ENCODE assay signal across 1 cellular context in the genomic region with DNA sequence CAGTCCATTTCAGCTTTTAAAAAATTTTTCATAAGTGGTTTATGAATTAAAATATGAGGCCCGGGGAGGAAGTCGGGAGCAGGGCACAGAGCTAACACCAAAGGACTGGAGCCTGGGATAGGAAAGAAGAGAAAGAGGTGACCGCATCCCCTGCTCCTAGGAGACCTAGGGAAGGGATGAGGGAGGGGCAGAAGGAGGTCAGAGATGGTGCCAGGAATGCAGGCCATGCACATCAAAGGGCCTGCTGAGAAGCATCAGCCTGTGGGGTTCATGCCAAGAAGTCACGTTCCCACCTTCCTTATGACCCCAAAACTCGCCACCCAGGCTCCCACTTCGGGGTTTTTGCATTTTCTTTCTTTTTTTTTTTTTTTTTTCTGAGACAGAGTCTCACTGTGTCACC.
TF ChIP-seq lines count a peak whose summit lies in the region.

No MANE protein-coding gene starts in this region.

TF ChIP-seq in H1, 55 proteins besides CTCF, POLR2A, EP300 and RAD21:
- TF ChIP-seq TEAD4 (IDR thresholded peaks at IDR 0.05; ENCODE audit: low read depth, low read length) (peak; percentile 52), HDAC6 (IDR thresholded peaks at IDR 0.05; ENCODE audit: low read depth, low read length) (no peak)
